In the genomic region with DNA sequence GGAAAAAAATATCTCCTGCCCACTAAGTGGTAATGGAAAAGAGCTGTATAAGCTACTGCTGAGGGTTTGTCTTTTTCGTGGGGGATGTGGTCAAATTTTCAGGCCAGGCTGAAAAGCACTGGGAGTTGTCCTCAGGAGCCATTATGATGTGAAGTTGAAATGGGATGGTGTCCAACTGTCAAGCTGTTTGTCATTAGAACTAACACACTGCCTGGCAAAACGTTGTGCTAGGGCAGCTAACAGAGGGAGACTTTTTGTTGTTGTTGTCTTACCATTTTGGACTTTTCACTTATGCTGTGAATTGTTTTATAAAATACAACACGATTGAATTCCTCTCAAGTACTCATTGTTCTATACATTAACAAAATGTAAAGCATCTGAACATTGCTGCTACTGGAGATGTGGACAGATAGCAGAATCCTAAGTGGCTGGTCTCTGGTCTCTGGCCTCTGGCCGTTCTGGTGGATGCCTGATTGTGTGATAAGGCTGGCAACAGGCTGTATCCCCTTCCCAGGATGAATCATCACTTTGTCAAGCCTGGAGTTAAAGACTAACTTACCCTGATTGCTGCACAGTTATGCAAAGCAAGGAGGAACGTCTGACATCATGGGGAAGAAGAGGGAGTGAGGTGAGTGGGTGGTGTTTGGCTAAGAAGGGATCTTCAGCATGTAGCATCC, we compare ENCODE assay signal across 9 cellular contexts. TPM values are rescaled to one million over a fixed set of nuclear protein-coding genes. Genes with fewer than 3 reads are reported as not detected.
A peak's percentile ranks its signal among the peaks of the same experiment; 100 is the strongest.
DNase-seq lines count a peak whose midpoint lies in the region; ATAC-seq and TF ChIP-seq lines count a peak whose summit lies in the region.
"Had no signal": no experiment of that assay in that cellular context is flagged by ENCODE, and none has a peak within 500 bp of the region (broad histone marks: within the 10 kb centered on the region; RNA-seq: fewer than 3 reads in every experiment).

No MANE protein-coding gene starts in this region.

- H3K27ac ChIP-seq in esophagus muscularis mucosa (replicated peaks in 1 of 4) (peak overlapping the region; percentile 50 to 73 (median 70)), osteoblast (ENCODE audit: low read depth, low read length) (peak overlapping the region; percentile 91)
- H3K27ac ChIP-seq: 22Rv1 had no signal

- no peak for TF ChIP-seq POLR2A in esophagus muscularis mucosa (IDR thresholded peaks at IDR 0.05; ENCODE audit: low read depth)

- ATAC-seq in GM21526 (IDR thresholded peaks at IDR 0.05; ENCODE audit: low FRiP score, unreplicated experiment), result no peak

- intact Hi-C loops in esophagus muscularis mucosa (cut with DNase I), result no loop called here

- no peak for TF ChIP-seq EP300 in esophagus muscularis mucosa (IDR thresholded peaks at IDR 0.05)

- H3K27me3 ChIP-seq in esophagus muscularis mucosa (peaks cover 0 to 24% (median 3%) of the 10 kb centered on the region in 4 donors), osteoblast (ENCODE audit: insufficient read depth, low read length) (no peaks in the 10 kb centered on the region)

- H3K36me3 ChIP-seq in esophagus muscularis mucosa (no peaks in the 10 kb centered on the region), osteoblast (ENCODE audit: insufficient read depth, low read length) (peaks cover 7% of the 10 kb centered on the region)

- H3K4me2 ChIP-seq in osteoblast (ENCODE audit: insufficient read depth, low read length), result peak overlapping the region; percentile 92

- H3K9me3 ChIP-seq in esophagus muscularis mucosa (peaks cover 0 to 7% (median 3%) of the 10 kb centered on the region in 4 donors), osteoblast (ENCODE audit: low read depth, low read length) (no peaks in the 10 kb centered on the region)

- peaks cover 36% of the 10 kb centered on the region for H4K20me1 ChIP-seq in osteoblast (ENCODE audit: insufficient read depth, low read length)

- 48% methylated on average over 5 of the region's 5 CpGs for WGBS in esophagus muscularis mucosa

- H2AFZ ChIP-seq in osteoblast (ENCODE audit: low read length), result no peak overlapping the region

- H3K4me3 ChIP-seq in esophagus muscularis mucosa, result peak overlapping the region in 3 of 4 donors; percentile 1 to 81 (median 69)
- peak overlapping the region; percentile 87 for H3K4me3 ChIP-seq in osteoblast (ENCODE audit: insufficient read depth, low read length)

- peak; percentile 48 for DNase-seq in DMS 273 (lab: John Stamatoyannopoulos, UW; ENCODE audit: unreplicated experiment)
- no peak for DNase-seq in DMS 273 treated with DMSO at 0.1 percent for 48 hours (lab: John Stamatoyannopoulos, UW)
- peak; percentile 4 for DNase-seq in NCI-H446 treated with DMSO at 0.1 percent for 48 hours (lab: John Stamatoyannopoulos, UW)
- DNase-seq in esophagus muscularis mucosa (ENCODE audit: extremely low spot score), result no peak
- peak; percentile 94 for DNase-seq in osteoblast (ENCODE audit: insufficient read length, low spot score, missing footprints)
- no peak for DNase-seq in NAMALWA (ENCODE audit: low spot score)
- DNase-seq in SKM-1 (lab: John Stamatoyannopoulos, UW; ENCODE audit: unreplicated experiment), result no peak

- H3K4me1 ChIP-seq in esophagus muscularis mucosa (peaks cover 6 to 37% (median 33%) of the 10 kb centered on the region in 4 donors), osteoblast (ENCODE audit: insufficient read depth, low read length) (peaks cover 52% of the 10 kb centered on the region)

- TF ChIP-seq CTCF in esophagus muscularis mucosa (IDR thresholded peaks at IDR 0.05) (no peak), osteoblast (IDR thresholded peaks at IDR 0.05; ENCODE audit: extremely low read depth, low read depth, low read length) (no peak)

- H3K79me2 ChIP-seq in osteoblast (ENCODE audit: insufficient read depth, low read length), result peaks cover 70% of the 10 kb centered on the region

RNA-seq across cellular contexts. Expression of a gene that starts 2.3 kb away (rescaled TPM):
- total RNA-seq in esophagus muscularis mucosa (10 to 100 TPM; 14.8 to 17.3 (median 15.9) TPM), osteoblast (229 and 246 TPM in 2 replicates)

Comparison
In these comparisons a context has a peak if more than half of its experiments do, and no peak if none do; other contexts are left out.
1. DNase-seq: peak in DMS 273 (single experiment), NCI-H446 treated with DMSO at 0.1 percent for 48 hours (single experiment) and osteoblast (single experiment); none in DMS 273 treated with DMSO at 0.1 percent for 48 hours (single experiment), esophagus muscularis mucosa (single experiment), NAMALWA (single experiment) and SKM-1 (single experiment).
2. RNA of a gene that starts 2.3 kb away (total RNA-seq): 229 to 246 TPM in osteoblast; 14.8 to 17.3 TPM in esophagus muscularis mucosa; every median in the first group is over 10 times any median in the second.